In genomic region chr16:85286970-85287814, GRCh38 we compare ENCODE assay signal across 9 cellular contexts.
DNase-seq lines count a peak whose midpoint lies in the region; ATAC-seq and TF ChIP-seq lines count a peak whose summit lies in the region.
"Had no signal": no experiment of that assay in that cellular context is flagged by ENCODE, and none has a peak within 500 bp of the region (broad histone marks: within the 10 kb centered on the region; RNA-seq: fewer than 3 reads in every experiment).

No MANE protein-coding gene starts in this region.

- TF ChIP-seq POLR2A in uterus (IDR thresholded peaks at IDR 0.05): no peak

- DNase-seq in AG08396 (ENCODE audit: low spot score) (peak; percentile 70), NCI-H524 (lab: John Stamatoyannopoulos, UW) (peak; percentile 96 to 98), fibroblast of gingiva (ENCODE audit: low read depth) (peak; percentile 45), neuronal stem cell (ENCODE audit: low spot score) (no peak), uterus (no peak), SIG-M5 treated with dmso at 0.1 percent for 504 hours (lab: John Stamatoyannopoulos, UW; ENCODE audit: unreplicated experiment) (no peak)
- DNase-seq in activated T-helper 2 cell treated with anti-CD3 and anti-CD28 coated beads, Interferon-gamma antibody, Interleukin-2, Interleukin-4, amounts not matched to agents 10 μg/mL and 5 μg/mL and 100 μg/mL, durations not matched to agents 14 hours and 24 hours and 36 hours (ENCODE audit: low spot score): no peak
- DNase-seq: CD4-positive, alpha-beta memory T cell had no signal

- H3K79me1 ChIP-seq in neuronal stem cell (ENCODE audit: low read depth, low read length): no peaks in the 10 kb centered on the region

- H3K23ac ChIP-seq in neuronal stem cell (ENCODE audit: low read depth, low read length, poor library complexity): peak overlapping the region; percentile 15

- H3K27ac ChIP-seq in neuronal stem cell (replicated peaks; ENCODE audit: low read length) (no peak overlapping the region), uterus (no peak overlapping the region)

- no peak overlapping the region for H3K14ac ChIP-seq in neuronal stem cell (ENCODE audit: low read length)

- no peak overlapping the region for H3K4ac ChIP-seq in neuronal stem cell (ENCODE audit: low read length)

- no CpG with 5 or more reads among the region's 33 CpGs for WGBS in neuronal stem cell (ENCODE audit: extremely low coverage in 2 of 2, insufficient read length in 2 of 2, insufficient replicate concordance in 1 of 2), 2 donors

- no peak overlapping the region for H2AFZ ChIP-seq in neuronal stem cell (ENCODE audit: low read length)

- no peak for TF ChIP-seq CTCF in uterus (IDR thresholded peaks at IDR 0.05)

- H4K8ac ChIP-seq in neuronal stem cell (ENCODE audit: low read depth, low read length): no peak overlapping the region

- H3K4me2 ChIP-seq in neuronal stem cell (ENCODE audit: insufficient read depth, low read length, poor library complexity, severe bottlenecking): no peak overlapping the region

- H3K18ac ChIP-seq in neuronal stem cell (ENCODE audit: low read length): peak overlapping the region; percentile 24

- no peak overlapping the region for H3K27ac Mint-ChIP-seq in activated T-helper 2 cell treated with anti-CD3 and anti-CD28 coated beads, Interferon-gamma antibody, Interleukin-2, Interleukin-4, amounts not matched to agents 10 μg/mL and 5 μg/mL and 100 μg/mL, durations not matched to agents 14 hours and 24 hours and 36 hours
- H3K27ac Mint-ChIP-seq: CD4-positive, alpha-beta memory T cell had no signal

- H3K4me1 ChIP-seq in neuronal stem cell (ENCODE audit: control insufficient read depth in 2 of 2, insufficient read depth in 1 of 2, low read depth in 1 of 2, low read length in 2 of 2): peaks cover 19 to 57% of the 10 kb centered on the region in 2 donors
- peaks cover 0 to 5% of the 10 kb centered on the region in 2 donors for H3K4me1 ChIP-seq in uterus

- no peak overlapping the region for H3K4me3 Mint-ChIP-seq in activated T-helper 2 cell treated with anti-CD3 and anti-CD28 coated beads, Interferon-gamma antibody, Interleukin-2, Interleukin-4, amounts not matched to agents 10 μg/mL and 5 μg/mL and 100 μg/mL, durations not matched to agents 14 hours and 24 hours and 36 hours (ENCODE audit: low read depth)
- H3K4me3 Mint-ChIP-seq: CD4-positive, alpha-beta memory T cell had no signal

- no peak overlapping the region for H2BK15ac ChIP-seq in neuronal stem cell (ENCODE audit: low read length)

- H3K9ac ChIP-seq in neuronal stem cell (ENCODE audit: low read depth, low read length, poor library complexity): no peak overlapping the region

- no peak overlapping the region for H4K91ac ChIP-seq in neuronal stem cell (ENCODE audit: low read depth, low read length, poor library complexity)

- ATAC-seq in HG02642 (IDR thresholded peaks at IDR 0.05; ENCODE audit: poor library complexity, unreplicated experiment): no peak

- H3K9me3 Mint-ChIP-seq in activated T-helper 2 cell treated with anti-CD3 and anti-CD28 coated beads, Interferon-gamma antibody, Interleukin-2, Interleukin-4, amounts not matched to agents 10 μg/mL and 5 μg/mL and 100 μg/mL, durations not matched to agents 14 hours and 24 hours and 36 hours: no peaks in the 10 kb centered on the region

- H3K27me3 ChIP-seq in neuronal stem cell (ENCODE audit: control insufficient read depth in 3 of 3, insufficient read depth in 3 of 3, low read depth in 1 of 3, low read length in 3 of 3) (peaks cover 0 to 15% (median 0%) of the 10 kb centered on the region in 3 experiments), uterus (no peaks in the 10 kb centered on the region)

- no peak overlapping the region for H3K4me3 ChIP-seq in neuronal stem cell (ENCODE audit: low read length in 2 of 2)
- H3K4me3 ChIP-seq in uterus: no peak overlapping the region

- H3K36me3 ChIP-seq in neuronal stem cell (replicated peaks in 1 of 2; ENCODE audit: control insufficient read depth in 2 of 2, insufficient read depth in 2 of 2, low read length in 2 of 2) (no peaks in the 10 kb centered on the region), uterus (no peaks in the 10 kb centered on the region)

- no peaks in the 10 kb centered on the region for H3K4me1 Mint-ChIP-seq in activated T-helper 2 cell treated with anti-CD3 and anti-CD28 coated beads, Interferon-gamma antibody, Interleukin-2, Interleukin-4, amounts not matched to agents 10 μg/mL and 5 μg/mL and 100 μg/mL, durations not matched to agents 14 hours and 24 hours and 36 hours (ENCODE audit: low read depth)
- H3K4me1 Mint-ChIP-seq: CD4-positive, alpha-beta memory T cell had no signal

- peak overlapping the region; percentile 25 for H2AK5ac ChIP-seq in neuronal stem cell (ENCODE audit: low read depth, low read length)

- no peak overlapping the region for H2BK120ac ChIP-seq in neuronal stem cell (ENCODE audit: low read depth, low read length)

- intact Hi-C loops in activated T-helper 2 cell treated with anti-CD3 and anti-CD28 coated beads, Interferon-gamma antibody, Interleukin-2, Interleukin-4, amounts not matched to agents 10 μg/mL and 5 μg/mL and 100 μg/mL, durations not matched to agents 14 hours and 24 hours and 36 hours (cut with micrococcal nuclease): no loop called here
- intact Hi-C loops in uterus (cut with DNase I; ENCODE audit: low total_unique reads): no loop called here

- no peak overlapping the region for H2BK12ac ChIP-seq in neuronal stem cell (ENCODE audit: low read length)

- H3K27me3 Mint-ChIP-seq in activated T-helper 2 cell treated with anti-CD3 and anti-CD28 coated beads, Interferon-gamma antibody, Interleukin-2, Interleukin-4, amounts not matched to agents 10 μg/mL and 5 μg/mL and 100 μg/mL, durations not matched to agents 14 hours and 24 hours and 36 hours (ENCODE audit: low read depth): no peaks in the 10 kb centered on the region
- H3K27me3 Mint-ChIP-seq: CD4-positive, alpha-beta memory T cell had no signal

- H3K9me3 ChIP-seq in neuronal stem cell (replicated peaks in 1 of 2; ENCODE audit: control insufficient read depth in 2 of 2, insufficient read depth in 1 of 2, low read depth in 1 of 2, low read length in 2 of 2): peaks cover 0 to 3% of the 10 kb centered on the region in 2 donors
- H3K9me3 ChIP-seq in uterus: no peaks in the 10 kb centered on the region

- no peak overlapping the region for H2BK5ac ChIP-seq in neuronal stem cell (ENCODE audit: low read length)

- no peaks in the 10 kb centered on the region for H3K36me3 Mint-ChIP-seq in activated T-helper 2 cell treated with anti-CD3 and anti-CD28 coated beads, Interferon-gamma antibody, Interleukin-2, Interleukin-4, amounts not matched to agents 10 μg/mL and 5 μg/mL and 100 μg/mL, durations not matched to agents 14 hours and 24 hours and 36 hours (ENCODE audit: low read depth)
- H3K36me3 Mint-ChIP-seq: CD4-positive, alpha-beta memory T cell had no signal

Comparison
In these comparisons a context has a peak if more than half of its experiments do, and no peak if none do; other contexts are left out.
1. DNase-seq: peak in AG08396 (single experiment), NCI-H524 (2 of 2) and fibroblast of gingiva (single experiment); none in neuronal stem cell (single experiment), activated T-helper 2 cell treated with anti-CD3 and anti-CD28 coated beads, Interferon-gamma antibody, Interleukin-2, Interleukin-4, amounts not matched to agents 10 μg/mL and 5 μg/mL and 100 μg/mL, durations not matched to agents 14 hours and 24 hours and 36 hours (single experiment), uterus (0 of 2) and SIG-M5 treated with dmso at 0.1 percent for 504 hours (single experiment).